ENCODE assay signal across 8 cellular contexts in the genomic region with DNA sequence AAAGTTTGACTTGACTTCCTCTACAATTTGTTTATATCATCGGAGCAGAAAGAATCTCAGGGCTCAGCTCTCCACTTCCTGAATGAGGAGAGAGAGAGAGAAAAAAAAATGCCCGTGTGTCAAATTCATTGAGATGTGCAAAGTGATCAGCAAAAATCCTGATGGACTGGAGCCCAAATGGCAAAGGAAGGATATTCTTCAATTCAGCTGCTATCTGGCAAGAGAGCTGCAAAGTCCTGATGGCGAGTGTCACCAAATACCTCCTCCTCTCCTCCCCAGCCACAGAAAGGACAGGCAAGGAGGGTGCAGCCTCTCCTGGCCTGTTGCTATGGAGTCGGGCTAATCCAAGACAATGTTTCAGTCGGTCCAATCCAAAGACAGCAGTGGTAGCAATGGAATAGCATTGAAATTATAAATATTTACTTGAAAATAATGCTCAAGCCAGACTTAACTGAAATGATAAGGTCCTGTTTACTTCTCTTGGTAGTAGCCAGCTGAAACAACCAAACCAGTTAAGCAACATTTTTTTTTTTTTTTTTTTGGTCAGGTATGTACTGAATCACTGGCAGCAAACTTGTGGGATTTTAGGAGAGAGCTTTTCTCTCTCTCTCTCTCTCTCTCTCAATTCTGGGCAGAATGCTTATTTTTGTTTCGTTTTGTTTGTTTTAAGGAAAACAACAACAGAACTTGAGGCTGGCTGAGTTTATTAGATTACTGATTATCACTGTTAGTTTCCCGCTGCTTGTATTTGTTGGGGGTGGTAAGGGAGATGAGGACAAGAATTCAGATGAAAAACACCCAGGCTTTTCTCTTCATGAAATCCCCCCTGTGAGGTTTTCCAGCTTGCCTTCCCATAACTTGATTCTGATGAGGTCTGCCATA.
DNase-seq lines count a peak whose midpoint lies in the region; ATAC-seq, FAIRE-seq and TF ChIP-seq lines count a peak whose summit lies in the region.

No MANE protein-coding gene starts in this region.

- peak overlapping the region; percentile 79 for H3K27ac Mint-ChIP-seq in activated CD4-positive, alpha-beta T cell treated with anti-CD3 and anti-CD28 coated beads for 36 hours

- POLR2A ChIA-PET in activated CD4-positive, alpha-beta T cell treated with anti-CD3 and anti-CD28 coated beads for 36 hours (lab: Charles Lee): interaction anchor here (0.5 to 1.0 kb wide), 4 partner anchors 32 to 158 kb away, joined by 4 to 10 read pairs (median 7); no protein-coding TSS in a partner anchor

- H3K4me1 ChIP-seq in breast epithelium: peaks cover 8 to 15% of the 10 kb centered on the region in 2 donors

- TF ChIP-seq CTCF in breast epithelium (IDR thresholded peaks at IDR 0.05): no peak
- TF ChIP-seq CTCF in subcutaneous adipose tissue (IDR thresholded peaks at IDR 0.05; ENCODE audit: low read depth): peak; percentile 75
- TF ChIP-seq CTCF in D721Med (IDR thresholded peaks at IDR 0.05; ENCODE audit: insufficient read depth, missing control alignments): no peak

- ATAC-seq in activated CD4-positive, alpha-beta T cell treated with anti-CD3 and anti-CD28 coated beads for 36 hours: no peak
- ATAC-seq in HG02623 (IDR thresholded peaks at IDR 0.05; ENCODE audit: unreplicated experiment): no peak

- peak overlapping the region; percentile 62 for H3K4me3 Mint-ChIP-seq in activated CD4-positive, alpha-beta T cell treated with anti-CD3 and anti-CD28 coated beads for 36 hours

- H3K27me3 Mint-ChIP-seq in activated CD4-positive, alpha-beta T cell treated with anti-CD3 and anti-CD28 coated beads for 36 hours: no peaks in the 10 kb centered on the region

- H3K27me3 ChIP-seq in breast epithelium: no peaks in the 10 kb centered on the region

- H3K9me3 Mint-ChIP-seq in activated CD4-positive, alpha-beta T cell treated with anti-CD3 and anti-CD28 coated beads for 36 hours (ENCODE audit: low read depth): no peaks in the 10 kb centered on the region

- DNase-seq in activated CD4-positive, alpha-beta T cell treated with anti-CD3 and anti-CD28 coated beads for 36 hours: peak; percentile 20
- DNase-seq in activated CD4-positive, alpha-beta T cell treated with anti-CD3 and anti-CD28 coated beads, Interleukin-2, amount 50 U/mL, for 4 hours: no peak
- DNase-seq in NCI-H526 (lab: John Stamatoyannopoulos, UW): peak; percentile 7 to 59
- peak; percentile 53 to 64 for DNase-seq in breast epithelium (ENCODE audit: low spot score in 2 of 2)
- DNase-seq in left kidney (ENCODE audit: low read depth, low spot score): peak; percentile 87
- no peak for DNase-seq in D721Med (ENCODE audit: insufficient read length, low spot score)

- H3K4me1 Mint-ChIP-seq in activated CD4-positive, alpha-beta T cell treated with anti-CD3 and anti-CD28 coated beads for 36 hours: peaks cover 62% of the 10 kb centered on the region

- no peaks in the 10 kb centered on the region for H3K36me3 Mint-ChIP-seq in activated CD4-positive, alpha-beta T cell treated with anti-CD3 and anti-CD28 coated beads for 36 hours (ENCODE audit: low read depth)

- H3K4me3 ChIP-seq in breast epithelium: peak overlapping the region in 2 of 3 donors; percentile 31 to 47

- no peaks in the 10 kb centered on the region for H3K36me3 ChIP-seq in breast epithelium

- H3K27ac ChIP-seq in breast epithelium: peak overlapping the region; percentile 89 to 97

- H3K9me3 ChIP-seq in breast epithelium: no peaks in the 10 kb centered on the region

- CTCF ChIA-PET in activated CD4-positive, alpha-beta T cell treated with anti-CD3 and anti-CD28 coated beads for 36 hours (lab: Charles Lee): interaction anchor here (0.7 to 2.4 kb wide), 9 partner anchors 9 to 869 kb away, joined by 3 to 18 read pairs (median 4); no protein-coding TSS in a partner anchor

- peak; percentile 14 for TF ChIP-seq POLR2A in breast epithelium (IDR thresholded peaks at IDR 0.05)

- intact Hi-C loops in activated CD4-positive, alpha-beta T cell treated with anti-CD3 and anti-CD28 coated beads for 36 hours (cut with DNase I, micrococcal nuclease): loop anchor here (2.0 to 5.0 kb wide), 2 partner anchors 23 to 114 kb away; no protein-coding TSS in a partner anchor
- intact Hi-C loops in breast epithelium (cut with DNase I; ENCODE audit: low total_unique reads): no loop called here

- no peak for FAIRE-seq in D721Med (lab: Jason Lieb, UNC)

Comparison
In these comparisons a context has a peak if more than half of its experiments do, and no peak if none do; other contexts are left out.
1. DNase-seq: peak in activated CD4-positive, alpha-beta T cell treated with anti-CD3 and anti-CD28 coated beads for 36 hours (single experiment), NCI-H526 (2 of 2), breast epithelium (2 of 2) and left kidney (single experiment); none in activated CD4-positive, alpha-beta T cell treated with anti-CD3 and anti-CD28 coated beads, Interleukin-2, amount 50 U/mL, for 4 hours (0 of 2) and D721Med (single experiment).